Comparison of ENCODE assay signal across 9 cellular contexts in the genomic region with DNA sequence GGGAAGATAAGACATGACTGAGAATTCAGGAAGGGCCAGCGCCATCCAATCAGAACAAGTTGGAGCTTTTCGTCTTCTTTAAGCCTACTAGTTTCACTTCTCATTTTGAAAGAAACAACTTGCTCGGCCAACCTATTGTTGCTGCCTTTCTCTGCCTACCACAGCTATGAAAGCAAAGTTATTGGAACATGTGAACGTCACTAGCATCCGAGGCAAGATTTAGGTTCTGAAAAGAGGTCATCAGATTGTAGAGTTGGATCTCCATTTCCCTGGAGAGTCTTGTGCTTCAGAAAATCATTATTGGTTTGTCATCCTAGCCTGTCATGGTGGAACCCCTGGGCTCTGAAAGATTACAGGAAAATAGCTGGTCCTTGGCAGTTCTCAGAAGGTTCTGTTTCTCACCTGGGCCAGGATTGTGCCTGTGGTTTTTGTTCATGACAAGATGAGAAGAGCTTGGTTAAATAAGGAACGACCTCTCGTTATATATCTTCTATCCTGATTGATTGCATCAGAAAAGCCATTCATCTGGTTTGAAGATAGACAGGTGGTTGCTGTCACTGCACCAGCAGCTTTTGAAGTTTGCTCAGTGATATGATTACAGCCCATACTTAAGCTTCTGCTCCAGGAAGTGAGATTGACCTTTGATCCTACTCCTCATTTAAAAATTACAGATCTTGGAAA. TPM values are rescaled to one million over a fixed set of nuclear protein-coding genes. Genes with fewer than 3 reads are reported as not detected.
DNase-seq lines count a peak whose midpoint lies in the region; ATAC-seq and TF ChIP-seq lines count a peak whose summit lies in the region.
"Had no signal": no experiment of that assay in that cellular context is flagged by ENCODE, and none has a peak within 500 bp of the region (broad histone marks: within the 10 kb centered on the region; RNA-seq: fewer than 3 reads in every experiment).

No MANE protein-coding gene starts in this region.

- peaks cover 43% of the 10 kb centered on the region for H3K4me1 ChIP-seq in BLaER1

- H3K9me3 ChIP-seq in BLaER1: no peaks in the 10 kb centered on the region

- peak; percentile 50 for ATAC-seq in HG03139 (IDR thresholded peaks at IDR 0.05; ENCODE audit: unreplicated experiment)

- CTCF ChIA-PET in activated CD4-positive, alpha-beta memory T cell treated with anti-CD3 and anti-CD28 coated beads, Interleukin-2, amount 10 ng/mL, durations not matched to agents 7 days and 5 days (lab: Charles Lee): interaction anchor here (0.7 to 5.3 kb wide), 3 partner anchors 11 to 561 kb away, joined by 3 to 39 read pairs (median 6); no protein-coding TSS in a partner anchor

- H3K4me3 Mint-ChIP-seq in activated CD4-positive, alpha-beta memory T cell treated with anti-CD3 and anti-CD28 coated beads, Interleukin-2, amount 10 ng/mL, durations not matched to agents 7 days and 5 days: peak overlapping the region; percentile 59
- no peak overlapping the region for H3K4me3 Mint-ChIP-seq in chondrocyte (ENCODE audit: unreplicated experiment)

- no peaks in the 10 kb centered on the region for H4K20me1 ChIP-seq in BLaER1

- no peak overlapping the region for H3K9ac ChIP-seq in BLaER1

- H3K27me3 Mint-ChIP-seq in activated CD4-positive, alpha-beta memory T cell treated with anti-CD3 and anti-CD28 coated beads, Interleukin-2, amount 10 ng/mL, durations not matched to agents 7 days and 5 days: no peaks in the 10 kb centered on the region
- no peaks in the 10 kb centered on the region for H3K27me3 Mint-ChIP-seq in chondrocyte (ENCODE audit: low read depth)

- H3K27ac ChIP-seq in BLaER1: no peak overlapping the region; the same call in 1 of the 2 replicates

- H3K27me3 ChIP-seq in BLaER1: no peaks in the 10 kb centered on the region

- peak overlapping the region; percentile 74 for H3K4me2 ChIP-seq in BLaER1

- H3K4me1 Mint-ChIP-seq in activated CD4-positive, alpha-beta memory T cell treated with anti-CD3 and anti-CD28 coated beads, Interleukin-2, amount 10 ng/mL, durations not matched to agents 7 days and 5 days: peaks cover 78% of the 10 kb centered on the region
- peaks cover 47% of the 10 kb centered on the region for H3K4me1 Mint-ChIP-seq in chondrocyte (ENCODE audit: low read depth)

- DNase-seq in GM19238 (ENCODE audit: insufficient read length, low spot score): peak; percentile 21
- DNase-seq in activated CD4-positive, alpha-beta memory T cell treated with anti-CD3 and anti-CD28 coated beads, Interleukin-2, amount 10 ng/mL, durations not matched to agents 7 days and 5 days: peak; percentile 29
- no peak for DNase-seq in chondrocyte (ENCODE audit: low spot score)
- DNase-seq in cortex of kidney (lab: John Stamatoyannopoulos, UW): no peak
- no peak for DNase-seq in dermis blood vessel endothelial cell
- no peak for DNase-seq in NCI-H446 treated with DMSO at 0.1 percent for 48 hours (lab: John Stamatoyannopoulos, UW)

- no peaks in the 10 kb centered on the region for H3K9me3 Mint-ChIP-seq in activated CD4-positive, alpha-beta memory T cell treated with anti-CD3 and anti-CD28 coated beads, Interleukin-2, amount 10 ng/mL, durations not matched to agents 7 days and 5 days
- no peaks in the 10 kb centered on the region for H3K9me3 Mint-ChIP-seq in chondrocyte (ENCODE audit: low read depth)

- no peak for TF ChIP-seq CTCF in chondrocyte (IDR thresholded peaks at IDR 0.05)

- POLR2A ChIA-PET in activated CD4-positive, alpha-beta memory T cell treated with anti-CD3 and anti-CD28 coated beads, Interleukin-2, amount 10 ng/mL, durations not matched to agents 7 days and 5 days (lab: Charles Lee): interaction anchor here (0.6 to 1.6 kb wide), 5 partner anchors 9 to 482 kb away, joined by 3 to 15 read pairs (median 4); no protein-coding TSS in a partner anchor

- H3K27ac Mint-ChIP-seq in activated CD4-positive, alpha-beta memory T cell treated with anti-CD3 and anti-CD28 coated beads, Interleukin-2, amount 10 ng/mL, durations not matched to agents 7 days and 5 days: peak overlapping the region; percentile 97
- H3K27ac Mint-ChIP-seq in chondrocyte (ENCODE audit: unreplicated experiment): no peak overlapping the region

- peaks cover 5% of the 10 kb centered on the region for H3K36me3 Mint-ChIP-seq in activated CD4-positive, alpha-beta memory T cell treated with anti-CD3 and anti-CD28 coated beads, Interleukin-2, amount 10 ng/mL, durations not matched to agents 7 days and 5 days (ENCODE audit: low read depth)
- no peaks in the 10 kb centered on the region for H3K36me3 Mint-ChIP-seq in chondrocyte (ENCODE audit: low read depth)

- H3K4me3 ChIP-seq in BLaER1: no peak overlapping the region

- no peaks in the 10 kb centered on the region for H3K36me3 ChIP-seq in BLaER1

RNA-seq across cellular contexts. Expression of gene CDH13, which starts 25.3 kb away (rescaled TPM):
- not detected for total RNA-seq in activated CD4-positive, alpha-beta memory T cell treated with anti-CD3 and anti-CD28 coated beads, Interleukin-2, amount 10 ng/mL, durations not matched to agents 7 days and 5 days
- total RNA-seq in chondrocyte (28.1 to 49.3 TPM (median 45.1 TPM) in 3 replicates), dermis blood vessel endothelial cell (135 and 210 TPM in 2 replicates)
- total RNA-seq: T-helper 1 cell treated with Interleukin-12 subunit alpha and Interleukin-12 subunit beta and Interleukin-4 antibody, amounts not matched to agents 30 ng/mL and 1 ng/mL, for 36 hours had no signal

Comparison
In these comparisons a context has a peak if more than half of its experiments do, and no peak if none do; other contexts are left out.
1. DNase-seq: peak in GM19238 (single experiment) and activated CD4-positive, alpha-beta memory T cell treated with anti-CD3 and anti-CD28 coated beads, Interleukin-2, amount 10 ng/mL, durations not matched to agents 7 days and 5 days (single experiment); none in chondrocyte (single experiment), cortex of kidney (single experiment), dermis blood vessel endothelial cell (single experiment) and NCI-H446 treated with DMSO at 0.1 percent for 48 hours (single experiment).
2. RNA of gene CDH13, which starts 25.3 kb away (total RNA-seq): 135 to 210 TPM in dermis blood vessel endothelial cell and 28.1 to 49.3 TPM in chondrocyte; not detected in activated CD4-positive, alpha-beta memory T cell treated with anti-CD3 and anti-CD28 coated beads, Interleukin-2, amount 10 ng/mL, durations not matched to agents 7 days and 5 days; every median in the first group is over 10 times any median in the second.